Comparison of ENCODE assay signal across 1 cellular context in genomic region chr17:60601443-60602384, GRCh38.
TF ChIP-seq lines count a peak whose summit lies in the region.

No MANE protein-coding gene starts in this region.

TF ChIP-seq in HepG2, 621 proteins besides CTCF, POLR2A, EP300 and RAD21 (continued from another document):
- TF ChIP-seq BATF2 (CRISPR knock-in tag; IDR thresholded peaks at IDR 0.05) (no peak), MTA3 (CRISPR knock-in tag; IDR thresholded peaks at IDR 0.05) (no peak), ZFP36L1 (CRISPR knock-in tag; IDR thresholded peaks at IDR 0.05) (peak; percentile 25), CEBPB (IDR thresholded peaks at IDR 0.05; ENCODE audit: borderline replicate concordance, low read depth, low read length) (no peak), MBNL3 (CRISPR knock-in tag; conservative IDR thresholded peaks at IDR 0.05) (no peak), ZNF431 (CRISPR knock-in tag; IDR thresholded peaks at IDR 0.05; ENCODE audit: borderline replicate concordance, low read depth) (no peak), DR1 (CRISPR knock-in tag; IDR thresholded peaks at IDR 0.05) (no peak), ZZZ3 (CRISPR knock-in tag; IDR thresholded peaks at IDR 0.05; ENCODE audit: borderline replicate concordance) (no peak), DRAP1 (CRISPR knock-in tag; IDR thresholded peaks at IDR 0.05) (no peak; the same call in 1 of the 2 replicates), ELF1 (CRISPR knock-in tag; IDR thresholded peaks at IDR 0.05) (no peak), EEA1 (CRISPR knock-in tag; IDR thresholded peaks at IDR 0.05; ENCODE audit: borderline replicate concordance) (no peak), FOXM1 (CRISPR knock-in tag; IDR thresholded peaks at IDR 0.05) (no peak), ZNF280D (CRISPR knock-in tag; IDR thresholded peaks at IDR 0.05) (no peak), POGK (CRISPR knock-in tag; conservative IDR thresholded peaks at IDR 0.05) (no peak), CREBL2 (CRISPR knock-in tag; IDR thresholded peaks at IDR 0.05; ENCODE audit: borderline replicate concordance) (no peak), ARNTL (CRISPR knock-in tag; IDR thresholded peaks at IDR 0.05) (no peak), ZBTB10 (CRISPR knock-in tag; IDR thresholded peaks at IDR 0.05; ENCODE audit: borderline replicate concordance) (no peak), CBFB (CRISPR knock-in tag; IDR thresholded peaks at IDR 0.05) (no peak), SMAD9 (CRISPR knock-in tag; IDR thresholded peaks at IDR 0.05) (no peak), KIAA2018 (CRISPR knock-in tag; IDR thresholded peaks at IDR 0.05; ENCODE audit: borderline replicate concordance) (no peak)
